8 cellular contexts compared by ENCODE assay signal in the genomic region with DNA sequence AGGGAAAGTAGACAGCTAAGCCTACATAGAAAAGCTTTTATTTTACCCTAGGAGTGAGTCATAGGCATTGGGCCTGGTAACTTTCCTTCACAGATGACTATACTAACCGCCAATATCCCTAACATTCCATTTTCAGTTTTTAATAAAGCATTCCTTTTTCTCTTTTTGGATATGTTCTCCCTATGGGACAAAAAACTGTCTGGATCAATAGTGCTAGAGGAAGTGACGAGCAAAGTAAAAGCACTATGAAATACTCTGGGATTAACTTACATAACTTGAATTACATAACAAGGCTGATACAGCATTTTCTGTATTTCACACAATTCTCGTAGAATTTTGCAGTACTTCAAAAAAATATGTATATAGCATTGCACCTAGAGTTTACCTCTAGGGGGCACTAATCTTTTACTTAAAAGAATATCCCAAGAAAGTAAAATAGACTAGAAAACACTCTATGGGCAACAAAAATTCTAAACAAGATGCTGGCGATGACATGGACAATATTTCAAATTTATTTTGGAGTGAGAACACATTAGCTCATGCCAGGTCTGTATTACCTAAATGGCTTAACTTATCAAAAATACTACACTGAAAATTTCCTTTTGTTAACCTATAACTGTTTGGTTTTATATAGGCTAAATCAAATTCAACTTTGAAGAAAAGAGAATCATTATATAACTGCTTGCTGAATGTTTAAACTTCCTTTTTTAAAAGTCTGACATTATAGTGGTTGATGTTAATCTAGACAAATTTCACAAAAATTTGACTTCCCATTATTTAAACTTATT.
DNase-seq lines count a peak whose midpoint lies in the region; ATAC-seq and TF ChIP-seq lines count a peak whose summit lies in the region.

No MANE protein-coding gene starts in this region.

- DNase-seq in Right ventricle myocardium inferior (ENCODE audit: missing footprints) (no peak), cardiac septum (ENCODE audit: low spot score) (no peak), NCI-H2196 (lab: John Stamatoyannopoulos, UW; ENCODE audit: unreplicated experiment) (peak; percentile 44), ascending aorta (ENCODE audit: low spot score in 2 of 2) (no peak), iPS-NIHi11 (ENCODE audit: low spot score) (peak; percentile 28), thoracic aorta (ENCODE audit: low spot score) (no peak), posterior vena cava (ENCODE audit: low spot score) (no peak)

- intact Hi-C loops in Right ventricle myocardium inferior (cut with DNase I): loop anchor here (2.0 kb wide), 1 partner anchor 142 kb away; no protein-coding TSS in a partner anchor
- intact Hi-C loops in cardiac septum (cut with DNase I): loop anchor here (2.0 to 5.0 kb wide), 2 partner anchors 48 to 142 kb away; no protein-coding TSS in a partner anchor
- intact Hi-C loops in ascending aorta (cut with DNase I): loop anchor here (2.0 kb wide), 1 partner anchor 142 kb away; no protein-coding TSS in a partner anchor
- intact Hi-C loops in posterior vena cava (cut with DNase I): loop anchor here (10.0 kb wide), 2 partner anchors 136 to 354 kb away; no protein-coding TSS in a partner anchor

- TF ChIP-seq CTCF in ascending aorta (IDR thresholded peaks at IDR 0.05): peak; percentile 20 to 56 (median 44)
- TF ChIP-seq CTCF in thoracic aorta (IDR thresholded peaks at IDR 0.05): peak; percentile 50

- H3K27ac ChIP-seq in ascending aorta: peak overlapping the region; percentile 53 to 69
- H3K27ac ChIP-seq in thoracic aorta: peak overlapping the region in 1 of 2 donors; percentile 72

- peak; percentile 38 for ATAC-seq in Right ventricle myocardium inferior
- peak; percentile 77 for ATAC-seq in thoracic aorta (ENCODE audit: insufficient number of reproducible peaks, low FRiP score, low read depth)
- no peak for ATAC-seq in GM21515 (IDR thresholded peaks at IDR 0.05; ENCODE audit: unreplicated experiment)

- H3K27me3 ChIP-seq in ascending aorta: no peaks in the 10 kb centered on the region
- no peaks in the 10 kb centered on the region for H3K27me3 ChIP-seq in thoracic aorta (replicated peaks; ENCODE audit: insufficient read depth)

- H3K4me3 ChIP-seq in ascending aorta (peak overlapping the region in 1 of 2 donors; percentile 16), thoracic aorta (peak overlapping the region; percentile 45)

- H3K4me1 ChIP-seq in ascending aorta (peaks cover 9 to 11% of the 10 kb centered on the region in 2 donors), thoracic aorta (ENCODE audit: control insufficient read depth in 1 of 2, low read depth in 2 of 2) (peaks cover 18 to 21% of the 10 kb centered on the region in 2 donors)

- H3K36me3 ChIP-seq in ascending aorta (no peaks in the 10 kb centered on the region), thoracic aorta (no peaks in the 10 kb centered on the region)

- H3K9me3 ChIP-seq in ascending aorta (no peaks in the 10 kb centered on the region), thoracic aorta (no peaks in the 10 kb centered on the region)

Comparison
In these comparisons a context has a peak if more than half of its experiments do, and no peak if none do; other contexts are left out.
1. DNase-seq: peak in NCI-H2196 (single experiment) and iPS-NIHi11 (single experiment); none in Right ventricle myocardium inferior (single experiment), cardiac septum (single experiment), ascending aorta (0 of 2), thoracic aorta (single experiment) and posterior vena cava (single experiment).